4 cellular contexts compared by ENCODE assay signal in the genomic region with DNA sequence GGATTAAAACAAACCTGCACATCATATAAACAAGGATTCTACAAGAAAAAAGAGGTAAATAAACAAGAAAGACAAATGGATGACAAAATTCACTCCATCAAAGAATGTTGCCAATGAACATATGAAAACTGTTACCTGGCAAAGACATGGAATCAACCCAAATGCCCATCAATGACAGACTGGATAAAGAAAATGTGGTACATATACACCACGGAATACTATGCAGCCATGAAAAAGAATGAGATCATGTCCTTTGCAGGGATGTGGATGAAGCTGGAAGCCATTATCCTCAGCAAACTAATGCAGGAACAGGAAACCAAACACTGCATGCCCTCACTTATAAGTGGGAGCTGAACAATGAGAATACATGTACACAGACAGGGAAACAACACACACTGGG. TPM values are rescaled to one million over a fixed set of nuclear protein-coding genes. Genes with fewer than 3 reads are reported as not detected.
"Had no signal": no experiment of that assay in that cellular context is flagged by ENCODE, and none has a peak within 500 bp of the region (broad histone marks: within the 10 kb centered on the region; RNA-seq: fewer than 3 reads in every experiment).

No MANE protein-coding gene starts in this region.

RNA-seq across cellular contexts. Expression of a gene that starts 4.6 kb away (rescaled TPM):
- total RNA-seq: LHCN-M2, M059J, MCF 10A, NCI-H460 had no signal
